ENCODE assay signal across 8 cellular contexts in genomic region chr2:61469424-61470121, GRCh38. TPM values are rescaled to one million over a fixed set of nuclear protein-coding genes. Genes with fewer than 3 reads are reported as not detected.
DNase-seq lines count a peak whose midpoint lies in the region; ATAC-seq, FAIRE-seq and TF ChIP-seq lines count a peak whose summit lies in the region.

No MANE protein-coding gene starts in this region.

- H4K20me1 ChIP-seq in keratinocyte (ENCODE audit: control insufficient read depth, extremely low read depth, insufficient read depth, low read length): no peaks in the 10 kb centered on the region

- DNase-seq in A172 (ENCODE audit: low spot score) (peak; percentile 16), keratinocyte (ENCODE audit: low read depth, low spot score) (no peak), suprapubic skin (ENCODE audit: low spot score in 2 of 2) (no peak), UCSD-AML1 (lab: John Stamatoyannopoulos, UW; ENCODE audit: unreplicated experiment) (no peak), SK-N-DZ (ENCODE audit: low spot score) (no peak)
- DNase-seq in activated naive CD8-positive, alpha-beta T cell treated with anti-CD3 and anti-CD28 coated beads, Interleukin-2, amount 50 U/mL, for 24 hours: no peak

- TF ChIP-seq POLR2A in suprapubic skin (IDR thresholded peaks at IDR 0.05): no peak

- peaks cover 7% of the 10 kb centered on the region for H3K4me1 ChIP-seq in keratinocyte (ENCODE audit: control insufficient read depth, extremely low read depth, insufficient read depth, low read length)
- H3K4me1 ChIP-seq in suprapubic skin: peaks cover 25% of the 10 kb centered on the region

- peak overlapping the region; percentile 87 for H3K9ac ChIP-seq in keratinocyte (ENCODE audit: control insufficient read depth, extremely low read depth, insufficient read depth, low read length)

- no peaks in the 10 kb centered on the region for H3K9me1 ChIP-seq in keratinocyte (ENCODE audit: control insufficient read depth, extremely low read depth, insufficient read depth, low read length)

- no peak for TF ChIP-seq EP300 in suprapubic skin (IDR thresholded peaks at IDR 0.05)

- no peak for FAIRE-seq in keratinocyte (lab: Jason Lieb, UNC)

- peak overlapping the region; percentile 92 for H3K4me2 ChIP-seq in keratinocyte (ENCODE audit: control insufficient read depth, extremely low read depth, insufficient read depth, low read depth, low read length)

- no peaks in the 10 kb centered on the region for H3K36me3 ChIP-seq in keratinocyte (ENCODE audit: control insufficient read depth in 2 of 2, extremely low read depth in 1 of 2, insufficient read depth in 2 of 2, low read length in 2 of 2)
- no peaks in the 10 kb centered on the region for H3K36me3 ChIP-seq in suprapubic skin

- H3K27ac Mint-ChIP-seq in activated naive CD8-positive, alpha-beta T cell treated with anti-CD3 and anti-CD28 coated beads, Interleukin-2, amount 50 U/mL, for 24 hours: peak overlapping the region; percentile 86

- H3K79me2 ChIP-seq in keratinocyte (ENCODE audit: control insufficient read depth, insufficient read depth, low read length): peaks cover 72% of the 10 kb centered on the region

- no peaks in the 10 kb centered on the region for H3K9me3 ChIP-seq in keratinocyte (ENCODE audit: control insufficient read depth, low read depth, low read length)
- no peaks in the 10 kb centered on the region for H3K9me3 ChIP-seq in suprapubic skin

- peak overlapping the region; percentile 80 for H3K27ac ChIP-seq in keratinocyte (ENCODE audit: control insufficient read depth, insufficient read depth, low read length)
- H3K27ac ChIP-seq in suprapubic skin: peak overlapping the region; percentile 98

- TF ChIP-seq CTCF in GM12875 (IDR thresholded peaks at IDR 0.05; ENCODE audit: borderline replicate concordance, insufficient read depth, low read depth, low read length) (no peak), keratinocyte (optimal IDR thresholded peaks at IDR 0.05 in 1 of 3, IDR thresholded peaks at IDR 0.05 in 1 of 3, conservative IDR thresholded peaks at IDR 0.05 in 1 of 3; ENCODE audit: extremely low read depth in 1 of 3, insufficient read depth in 2 of 3, low read length in 3 of 3) (no peak), suprapubic skin (IDR thresholded peaks at IDR 0.05) (no peak)

- peak overlapping the region; percentile 49 for H2AFZ ChIP-seq in keratinocyte (ENCODE audit: control insufficient read depth, low read length)

- peaks cover 14% of the 10 kb centered on the region for H3K36me3 Mint-ChIP-seq in activated naive CD8-positive, alpha-beta T cell treated with anti-CD3 and anti-CD28 coated beads, Interleukin-2, amount 50 U/mL, for 24 hours (ENCODE audit: low read depth)

- peak overlapping the region; percentile 96 for H3K4me3 ChIP-seq in GM12875 (ENCODE audit: low read depth, low read length)
- H3K4me3 ChIP-seq in keratinocyte (ENCODE audit: control insufficient read depth in 2 of 3, extremely low read depth in 1 of 3, insufficient read depth in 2 of 3, low read depth in 1 of 3, low read length in 3 of 3): peak overlapping the region; percentile 92 to 96 (median 92)
- peak overlapping the region; percentile 90 for H3K4me3 ChIP-seq in suprapubic skin

- H3K4me3 Mint-ChIP-seq in activated naive CD8-positive, alpha-beta T cell treated with anti-CD3 and anti-CD28 coated beads, Interleukin-2, amount 50 U/mL, for 24 hours: peak overlapping the region; percentile 88

- H3K27me3 ChIP-seq in keratinocyte (ENCODE audit: control insufficient read depth, extremely low read depth, insufficient read depth, low read length) (no peaks in the 10 kb centered on the region), suprapubic skin (no peaks in the 10 kb centered on the region)

- ATAC-seq in activated naive CD8-positive, alpha-beta T cell treated with anti-CD3 and anti-CD28 coated beads, Interleukin-2, amount 50 U/mL, for 24 hours: no peak
- no peak for ATAC-seq in HG02610 (IDR thresholded peaks at IDR 0.05; ENCODE audit: unreplicated experiment)

- H3K27me3 Mint-ChIP-seq in activated naive CD8-positive, alpha-beta T cell treated with anti-CD3 and anti-CD28 coated beads, Interleukin-2, amount 50 U/mL, for 24 hours: no peaks in the 10 kb centered on the region

- dilution Hi-C loops in keratinocyte (cut with MboI; ENCODE audit: extremely low pct_ligation_motif_present, low sequenced_read_pairs): no loop called here

- H3K4me1 Mint-ChIP-seq in activated naive CD8-positive, alpha-beta T cell treated with anti-CD3 and anti-CD28 coated beads, Interleukin-2, amount 50 U/mL, for 24 hours: peaks cover 41% of the 10 kb centered on the region

- 3% methylated on average over 8 of the region's 8 CpGs for WGBS in suprapubic skin

- H3K9me3 Mint-ChIP-seq in activated naive CD8-positive, alpha-beta T cell treated with anti-CD3 and anti-CD28 coated beads, Interleukin-2, amount 50 U/mL, for 24 hours: no peaks in the 10 kb centered on the region

RNA-seq across cellular contexts. Expression of gene USP34, which starts 1.3 kb away (rescaled TPM):
- total RNA-seq in A172 (2014; rRNA removed; shearing (Covaris generic)): 91.0 and 101 TPM in 2 replicates
- 32.6 to 54.7 TPM (median 43.1 TPM) in 3 replicates for polyA plus RNA-seq in keratinocyte
- 56.6 TPM for polyA plus RNA-seq in keratinocyte (2011; ENCODE audit: low read depth)
- polyA plus RNA-seq in keratinocyte (2011; cell fraction: cytosol; rRNA removed): 23.5 and 45.8 TPM in 2 replicates
- 88.7 and 115 TPM in 2 replicates for polyA plus RNA-seq in keratinocyte (2011; cell fraction: nucleus; rRNA removed)
- 31.8 and 43.1 TPM in 2 replicates for polyA plus RNA-seq in keratinocyte (2012; ENCODE audit: low replicate concordance)
- 68.6 to 204 TPM (median 106 TPM) in 3 replicates for polyA minus RNA-seq in keratinocyte
- 50.3 TPM for polyA minus RNA-seq in keratinocyte (2011; cell fraction: cytosol; rRNA and poly(A)+ RNA removed)
- polyA minus RNA-seq in keratinocyte (2011; cell fraction: nucleus; rRNA and poly(A)+ RNA removed): 123 and 260 TPM in 2 replicates
- total RNA-seq in suprapubic skin: 100 to 1,000 TPM in 2 of 4 donors, 10 to 100 TPM in 2; 94.5 to 242 (median 111) TPM
- polyA plus RNA-seq in SK-N-DZ (2014; cell fraction: cytosol; rRNA removed): 34.7 and 38.8 TPM in 2 replicates
- polyA plus RNA-seq in SK-N-DZ (2014; cell fraction: nucleus; rRNA removed): 47.7 and 71.7 TPM in 2 replicates
